20 cellular contexts compared by ENCODE assay signal in genomic region chr10:30709700-30710358, GRCh38.
DNase-seq lines count a peak whose midpoint lies in the region; ATAC-seq, FAIRE-seq and TF ChIP-seq lines count a peak whose summit lies in the region.
"Had no signal": no experiment of that assay in that cellular context is flagged by ENCODE, and none has a peak within 500 bp of the region (broad histone marks: within the 10 kb centered on the region; RNA-seq: fewer than 3 reads in every experiment).

No MANE protein-coding gene starts in this region.

- H3K79me2 ChIP-seq in K562 (ENCODE audit: control insufficient read depth, insufficient read depth, low read length): no peaks in the 10 kb centered on the region

- no peak overlapping the region for H3K27ac ChIP-seq in K562 (ENCODE audit: extremely low read depth, low read depth, low read length)
- H3K27ac ChIP-seq: GM23248, Peyer's patch, SJSA1 had no signal

- 11% methylated on average over 6 of the region's 6 CpGs for WGBS in K562 (ENCODE audit: insufficient coverage, low coverage, missing lambda C conversion rate)

- H3K4me1 Mint-ChIP-seq in activated naive CD8-positive, alpha-beta T cell (ENCODE audit: low read depth): peaks cover 15% of the 10 kb centered on the region
- peaks cover 33% of the 10 kb centered on the region for H3K4me1 Mint-ChIP-seq in activated naive CD8-positive, alpha-beta T cell treated with anti-CD3 and anti-CD28 coated beads, Interleukin-2, amount 50 U/mL, for 24 hours
- H3K4me1 Mint-ChIP-seq in stimulated activated effector memory CD8-positive, alpha-beta T cell treated with anti-CD3 and anti-CD28 coated beads, Interleukin-12 subunit alpha, Interleukin-12 subunit beta, amount 100 ng/mL, for 72 hours: peaks cover 32% of the 10 kb centered on the region

- H4K20me1 ChIP-seq in K562 (replicated peaks; ENCODE audit: control insufficient read depth, insufficient read depth, low read length): no peaks in the 10 kb centered on the region

- ATAC-seq in activated naive CD8-positive, alpha-beta T cell treated with anti-CD3 and anti-CD28 coated beads, Interleukin-2, amount 50 U/mL, for 24 hours: no peak
- ATAC-seq in K562: peak; percentile 51
- ATAC-seq in stimulated activated effector memory CD8-positive, alpha-beta T cell treated with anti-CD3 and anti-CD28 coated beads, Interleukin-12 subunit alpha, Interleukin-12 subunit beta, amount 100 ng/mL, for 72 hours: no peak

- intact Hi-C loops in K562 (cut with micrococcal nuclease): no loop called here

- no peak for TF ChIP-seq POLR2A in NB4 (IDR thresholded peaks at IDR 0.05; ENCODE audit: extremely low read depth, insufficient read length)
- TF ChIP-seq POLR2A in K562 (conservative IDR thresholded peaks at IDR 0.05): no peak

- TF ChIP-seq CTCF in NB4 (IDR thresholded peaks at IDR 0.05; ENCODE audit: low read depth, low read length) (no peak), K562 (IDR thresholded peaks at IDR 0.05 in 2 of 3, conservative IDR thresholded peaks at IDR 0.05 in 1 of 3; ENCODE audit: insufficient read depth in 2 of 3, low read depth in 1 of 3, low read length in 3 of 3) (no peak)

- H3K4me3 ChIP-seq in NB4 (ENCODE audit: low read depth, low read length) (no peak overlapping the region), K562 (no peak overlapping the region)
- H3K4me3 ChIP-seq: GM23248, Peyer's patch, SJSA1 had no signal

- no peak for TF ChIP-seq RAD21 in K562 (CRISPR knock-in tag; conservative IDR thresholded peaks at IDR 0.05 in 1 of 2, IDR thresholded peaks at IDR 0.05 in 1 of 2)

- no peaks in the 10 kb centered on the region for H3K27me3 Mint-ChIP-seq in activated naive CD8-positive, alpha-beta T cell
- H3K27me3 Mint-ChIP-seq in activated naive CD8-positive, alpha-beta T cell treated with anti-CD3 and anti-CD28 coated beads, Interleukin-2, amount 50 U/mL, for 24 hours: no peaks in the 10 kb centered on the region
- H3K27me3 Mint-ChIP-seq: CD4-positive, alpha-beta memory T cell had no signal

- no peak overlapping the region for H3K4me3 Mint-ChIP-seq in activated naive CD8-positive, alpha-beta T cell
- no peak overlapping the region for H3K4me3 Mint-ChIP-seq in activated naive CD8-positive, alpha-beta T cell treated with anti-CD3 and anti-CD28 coated beads, Interleukin-2, amount 50 U/mL, for 24 hours
- no peak overlapping the region for H3K4me3 Mint-ChIP-seq in stimulated activated effector memory CD8-positive, alpha-beta T cell treated with anti-CD3 and anti-CD28 coated beads, Interleukin-12 subunit alpha, Interleukin-12 subunit beta, amount 100 ng/mL, for 72 hours
- H3K4me3 Mint-ChIP-seq: CD4-positive, alpha-beta memory T cell; H9; HFFc6 had no signal

- no peaks in the 10 kb centered on the region for H3K9me1 ChIP-seq in K562 (ENCODE audit: control insufficient read depth, insufficient read depth, low read length)

- peak overlapping the region; percentile 46 for H3K27ac Mint-ChIP-seq in activated naive CD8-positive, alpha-beta T cell
- H3K27ac Mint-ChIP-seq in activated naive CD8-positive, alpha-beta T cell treated with anti-CD3 and anti-CD28 coated beads, Interleukin-2, amount 50 U/mL, for 24 hours: no peak overlapping the region
- peak overlapping the region; percentile 68 for H3K27ac Mint-ChIP-seq in stimulated activated effector memory CD8-positive, alpha-beta T cell treated with anti-CD3 and anti-CD28 coated beads, Interleukin-12 subunit alpha, Interleukin-12 subunit beta, amount 100 ng/mL, for 72 hours
- H3K27ac Mint-ChIP-seq: HFFc6 had no signal

- no peak for DNase-seq in activated naive CD8-positive, alpha-beta T cell treated with anti-CD3 and anti-CD28 coated beads, Interleukin-2, amount 50 U/mL, for 24 hours
- peak; percentile 6 for DNase-seq in NB4 (ENCODE audit: low read depth)
- no peak for DNase-seq in K562 (ENCODE audit: extremely low read depth in 1 of 4, low spot score in 3 of 4)
- no peak for DNase-seq in stimulated activated effector memory CD8-positive, alpha-beta T cell treated with anti-CD3 and anti-CD28 coated beads, Interleukin-12 subunit alpha, Interleukin-12 subunit beta, amount 100 ng/mL, for 72 hours (ENCODE audit: low spot score in 2 of 2)
- DNase-seq in NCI-H146 (lab: John Stamatoyannopoulos, UW): no peak
- DNase-seq in DMS79 (lab: John Stamatoyannopoulos, UW): no peak
- DNase-seq: CD4-positive, alpha-beta memory T cell; GM23248; HFFc6; KBM-7; NCI-H1092 treated with DMSO at 0.1 percent for 48 hours; NCI-H2029 treated with DMSO at 0.1 percent for 48 hours; NCI-H226; NCI-H510A treated with DMSO at 0.1 percent for 48 hours; NCI-H748 treated with DMSO at 0.1 percent for 48 hours; Peyer's patch had no signal

- H3K9me3 ChIP-seq in K562 (replicated peaks; ENCODE audit: control insufficient read depth, insufficient read depth, low read depth, low read length): no peaks in the 10 kb centered on the region
- H3K9me3 ChIP-seq: Peyer's patch had no signal

- in situ Hi-C loops in K562 (cut with MboI): no loop called here

- CTCF ChIA-PET in K562 (lab: Yijun Ruan, JAX; ENCODE audit: low intra/inter-chr PET ratio): no interaction called here

- POLR2A ChIA-PET in K562 (lab: Yijun Ruan, JAX): no interaction called here

- peaks cover 4 to 15% of the 10 kb centered on the region in 2 experiments; a peak in 3 of 5 replicates for H3K27me3 ChIP-seq in K562 (ENCODE audit: control insufficient read depth in 2 of 2, insufficient read depth in 2 of 2, low read length in 2 of 2)
- H3K27me3 ChIP-seq: Peyer's patch, SJSA1 had no signal

- H3K36me3 Mint-ChIP-seq in activated naive CD8-positive, alpha-beta T cell: peaks cover 6% of the 10 kb centered on the region
- H3K36me3 Mint-ChIP-seq in activated naive CD8-positive, alpha-beta T cell treated with anti-CD3 and anti-CD28 coated beads, Interleukin-2, amount 50 U/mL, for 24 hours (ENCODE audit: low read depth): peaks cover 15% of the 10 kb centered on the region
- H3K36me3 Mint-ChIP-seq in stimulated activated effector memory CD8-positive, alpha-beta T cell treated with anti-CD3 and anti-CD28 coated beads, Interleukin-12 subunit alpha, Interleukin-12 subunit beta, amount 100 ng/mL, for 72 hours: peaks cover 73% of the 10 kb centered on the region

- no peaks in the 10 kb centered on the region; a peak in 1 of 5 replicates for H3K4me1 ChIP-seq in K562 (replicated peaks in 1 of 2; ENCODE audit: control insufficient read depth in 2 of 2, insufficient read depth in 2 of 2, low read length in 2 of 2)
- H3K4me1 ChIP-seq: SJSA1 had no signal

- TF ChIP-seq EP300 in K562 (IDR thresholded peaks at IDR 0.05; ENCODE audit: low read length): no peak

- no peaks in the 10 kb centered on the region for H3K36me3 ChIP-seq in K562 (ENCODE audit: control insufficient read depth, insufficient read depth, low read length)
- H3K36me3 ChIP-seq: Peyer's patch, SJSA1 had no signal

- no peak overlapping the region for H2AFZ ChIP-seq in K562 (ENCODE audit: low read depth, low read length)
- H2AFZ ChIP-seq: GM23248 had no signal

- peaks cover 3% of the 10 kb centered on the region for H3K9me3 Mint-ChIP-seq in activated naive CD8-positive, alpha-beta T cell (ENCODE audit: low read depth)
- H3K9me3 Mint-ChIP-seq in activated naive CD8-positive, alpha-beta T cell treated with anti-CD3 and anti-CD28 coated beads, Interleukin-2, amount 50 U/mL, for 24 hours: peaks cover 14% of the 10 kb centered on the region
- peaks cover 7% of the 10 kb centered on the region for H3K9me3 Mint-ChIP-seq in stimulated activated effector memory CD8-positive, alpha-beta T cell treated with anti-CD3 and anti-CD28 coated beads, Interleukin-12 subunit alpha, Interleukin-12 subunit beta, amount 100 ng/mL, for 72 hours

- FAIRE-seq in K562 (lab: Jason Lieb, UNC): no peak
- FAIRE-seq: GM12891 had no signal

- H3K4me2 ChIP-seq in K562 (ENCODE audit: insufficient read depth, low read length): no peak overlapping the region

- no TSS peak for BruUV-seq in K562 (replicated peaks; lab: Mats Ljungman, UMichigan)

- H3K9ac ChIP-seq in K562 (ENCODE audit: insufficient read depth in 1 of 2, low read depth in 2 of 2, low read length in 2 of 2): no peak overlapping the region
- H3K9ac ChIP-seq: GM23248 had no signal

TF ChIP-seq in K562, 482 proteins besides CTCF, POLR2A, EP300 and RAD21 (continues in another document):
- TF ChIP-seq AFF1 (IDR thresholded peaks at IDR 0.05; ENCODE audit: low read depth in 1 of 2, partially characterized antibody in 2 of 2) (peak in 1 of 2 experiments; percentile 66), USF2 (CRISPR knock-in tag; IDR thresholded peaks at IDR 0.05) (peak; percentile 81)
